In genomic region chr11:2762451-2762850, GRCh38 we compare ENCODE assay signal across 21 cellular contexts.
DNase-seq lines count a peak whose midpoint lies in the region; ATAC-seq and TF ChIP-seq lines count a peak whose summit lies in the region.
"Had no signal": no experiment of that assay in that cellular context is flagged by ENCODE, and none has a peak within 500 bp of the region (broad histone marks: within the 10 kb centered on the region; RNA-seq: fewer than 3 reads in every experiment).

No MANE protein-coding gene starts in this region.

- TF ChIP-seq POLR2A in heart left ventricle (IDR thresholded peaks at IDR 0.05): no peak

- H3K36me3 Mint-ChIP-seq in neural progenitor cell: no peaks in the 10 kb centered on the region
- H3K36me3 Mint-ChIP-seq: CD8-positive, alpha-beta memory T cell had no signal

- peaks cover 12% of the 10 kb centered on the region for H3K9me3 Mint-ChIP-seq in neural progenitor cell
- H3K9me3 Mint-ChIP-seq: effector memory CD8-positive, alpha-beta T cell had no signal

- H3K36me3 ChIP-seq in heart left ventricle (no peaks in the 10 kb centered on the region), left ventricle myocardium inferior (no peaks in the 10 kb centered on the region), neural progenitor cell (no peaks in the 10 kb centered on the region), aorta (ENCODE audit: control insufficient read depth in 1 of 2, insufficient read depth in 2 of 2, low read length in 1 of 2) (no peaks in the 10 kb centered on the region)
- H3K36me3 ChIP-seq: neutrophil, right lobe of liver, tibial nerve had no signal

- no peaks in the 10 kb centered on the region for H3K79me2 ChIP-seq in neural progenitor cell (ENCODE audit: low read depth)

- no peaks in the 10 kb centered on the region for H4K20me1 ChIP-seq in neural progenitor cell (ENCODE audit: low read depth)

- H3K9me3 ChIP-seq in heart left ventricle (peaks cover 0 to 6% (median 0%) of the 10 kb centered on the region in 12 donors), left ventricle myocardium inferior (replicated peaks) (peaks cover under 1% of the 10 kb centered on the region), neural progenitor cell (ENCODE audit: low read depth) (peaks cover 3% of the 10 kb centered on the region), aorta (ENCODE audit: control insufficient read depth, low read length) (no peaks in the 10 kb centered on the region)
- H3K9me3 ChIP-seq: mucosa of descending colon, neutrophil had no signal

- TF ChIP-seq CTCF in heart left ventricle (IDR thresholded peaks at IDR 0.05) (no peak), left ventricle myocardium inferior (IDR thresholded peaks at IDR 0.05; ENCODE audit: borderline replicate concordance) (no peak), coronary artery (IDR thresholded peaks at IDR 0.05) (no peak), neural progenitor cell (IDR thresholded peaks at IDR 0.05) (no peak)

- H3K27me3 ChIP-seq in heart left ventricle (no peaks in the 10 kb centered on the region), left ventricle myocardium inferior (ENCODE audit: low read depth) (no peaks in the 10 kb centered on the region), neural progenitor cell (peaks cover 35% of the 10 kb centered on the region), aorta (ENCODE audit: control insufficient read depth in 1 of 2, insufficient read depth in 2 of 2, low read length in 1 of 2) (no peaks in the 10 kb centered on the region)
- H3K27me3 ChIP-seq: neutrophil, right lobe of liver, tibial nerve had no signal

- H3K4me3 ChIP-seq in heart left ventricle (no peak overlapping the region), left ventricle myocardium inferior (no peak overlapping the region), coronary artery (no peak overlapping the region), neural progenitor cell (no peak overlapping the region), aorta (ENCODE audit: low read length in 2 of 2) (no peak overlapping the region)
- H3K4me3 ChIP-seq: GM23248, mucosa of descending colon, right lobe of liver, tibial nerve had no signal

- H3K27ac Mint-ChIP-seq in neural progenitor cell: peak overlapping the region; percentile 70
- H3K27ac Mint-ChIP-seq: effector memory CD8-positive, alpha-beta T cell; T-helper 17 cell had no signal

- H3K4me1 ChIP-seq in heart left ventricle (peaks cover 0 to 4% (median 0%) of the 10 kb centered on the region in 12 donors), left ventricle myocardium inferior (no peaks in the 10 kb centered on the region), neural progenitor cell (no peaks in the 10 kb centered on the region), aorta (ENCODE audit: control insufficient read depth in 1 of 2, insufficient read depth in 2 of 2, low read length in 2 of 2) (no peaks in the 10 kb centered on the region)
- H3K4me1 ChIP-seq: right lobe of liver, tibial nerve had no signal

- peaks cover 11% of the 10 kb centered on the region for H3K27me3 Mint-ChIP-seq in neural progenitor cell (ENCODE audit: insufficient read depth, low read depth)
- H3K27me3 Mint-ChIP-seq: CD8-positive, alpha-beta memory T cell; T-helper 17 cell had no signal

- no peak overlapping the region for H3K4me2 ChIP-seq in neural progenitor cell

- intact Hi-C loops in heart left ventricle (cut with DNase I) (no loop called here), left ventricle myocardium inferior (cut with micrococcal nuclease) (no loop called here), aorta (cut with DNase I) (no loop called here)

- no peak overlapping the region for H3K27ac ChIP-seq in heart left ventricle
- no peak overlapping the region for H3K27ac ChIP-seq in left ventricle myocardium inferior (replicated peaks)
- H3K27ac ChIP-seq in coronary artery: no peak overlapping the region
- no peak overlapping the region for H3K27ac ChIP-seq in neural progenitor cell
- H3K27ac ChIP-seq in aorta (ENCODE audit: low read depth in 1 of 2, low read length in 2 of 2): no peak overlapping the region
- H3K27ac ChIP-seq: GM23248, HL-60, neutrophil, right lobe of liver, tibial nerve had no signal

- ATAC-seq in heart left ventricle (no peak), aorta (ENCODE audit: low FRiP score) (no peak), GM19397 (IDR thresholded peaks at IDR 0.05; ENCODE audit: unreplicated experiment) (no peak)
- ATAC-seq: effector memory CD8-positive, alpha-beta T cell; T-helper 17 cell had no signal

- WGBS in heart left ventricle, 4 donors: 95 to 98% (median 97%) methylated on average over 17 of the region's 17 CpGs
- 95 to 96% methylated on average over 17 of the region's 17 CpGs for WGBS in aorta, 2 donors

- no peak overlapping the region for H2AFZ ChIP-seq in neural progenitor cell (replicated peaks)
- H2AFZ ChIP-seq: GM23248 had no signal

- H3F3A ChIP-seq in neural progenitor cell (ENCODE audit: low read depth): no peaks in the 10 kb centered on the region

- no peaks in the 10 kb centered on the region for H3K4me1 Mint-ChIP-seq in neural progenitor cell
- H3K4me1 Mint-ChIP-seq: CD8-positive, alpha-beta memory T cell; T-helper 17 cell had no signal

- H3K4me3 Mint-ChIP-seq in neural progenitor cell: no peak overlapping the region
- H3K4me3 Mint-ChIP-seq: CD8-positive, alpha-beta memory T cell; effector memory CD8-positive, alpha-beta T cell; T-helper 17 cell had no signal

- DNase-seq in heart left ventricle (peak in 3 of 5 donors; percentile 4 to 13 (median 5)), left ventricle myocardium inferior (no peak), coronary artery (ENCODE audit: low spot score) (peak; percentile 69), neural progenitor cell (ENCODE audit: low spot score) (no peak), aorta (peak; percentile 12 to 61), Ammon's horn (ENCODE audit: low spot score) (no peak)
- DNase-seq: anterior cingulate cortex; CD8-positive, alpha-beta memory T cell; effector memory CD8-positive, alpha-beta T cell; glutamatergic neuron; GM23248; NCI-H1417; NCI-H510A; stimulated activated naive CD4-positive, alpha-beta T cell had no signal

- no peak overlapping the region for H3K9ac ChIP-seq in neural progenitor cell
- H3K9ac ChIP-seq: GM23248 had no signal

Comparison
In these comparisons a context has a peak if more than half of its experiments do, and no peak if none do; other contexts are left out.
1. DNase-seq: peak in heart left ventricle (3 of 5), coronary artery (single experiment) and aorta (2 of 2); none in left ventricle myocardium inferior (single experiment), neural progenitor cell (single experiment) and Ammon's horn (single experiment).